Comparison of ENCODE assay signal across 17 cellular contexts in the genomic region with DNA sequence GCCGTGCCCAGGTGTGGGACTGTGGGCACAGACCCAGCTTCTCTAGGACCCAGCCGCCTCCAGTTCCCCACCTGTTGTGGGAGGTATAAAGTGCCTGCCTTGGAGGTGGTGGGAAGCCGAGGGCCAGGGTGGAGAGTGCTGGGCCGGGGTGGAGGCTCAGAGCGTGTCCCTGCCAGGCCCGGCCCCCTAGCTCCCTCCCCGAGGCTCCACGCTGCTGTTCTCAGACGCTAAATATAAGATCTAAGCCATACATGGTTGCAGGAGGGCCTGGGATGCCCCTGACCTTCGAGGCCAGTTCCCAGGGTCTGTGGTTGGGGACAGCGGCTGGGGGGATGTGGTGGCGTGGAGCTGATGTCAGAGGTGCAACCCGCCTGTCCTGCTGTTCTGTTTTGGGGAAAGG. TPM values are rescaled to one million over a fixed set of nuclear protein-coding genes. Genes with fewer than 3 reads are reported as not detected.
A peak's percentile ranks its signal among the peaks of the same experiment; 100 is the strongest.
DNase-seq lines count a peak whose midpoint lies in the region; ATAC-seq and TF ChIP-seq lines count a peak whose summit lies in the region.
"Had no signal": no experiment of that assay in that cellular context is flagged by ENCODE, and none has a peak within 500 bp of the region (broad histone marks: within the 10 kb centered on the region; RNA-seq: fewer than 3 reads in every experiment).

No MANE protein-coding gene starts in this region.

- DNase-seq in breast epithelium (ENCODE audit: low spot score in 2 of 2) (no peak), mammary epithelial cell (no peak), left ventricle myocardium superior (no peak), tibial artery (peak in 1 of 2 donors; percentile 87)
- no peak for DNase-seq in activated CD8-positive, alpha-beta memory T cell treated with anti-CD3 and anti-CD28 coated beads for 24 hours
- DNase-seq in stimulated activated CD4-positive, alpha-beta T cell treated with anti-CD3 and anti-CD28 coated beads, Interleukin-12 subunit alpha, Interleukin-12 subunit beta, amount 100 ng/mL, for 4 hours, result no peak
- DNase-seq: activated CD4-positive, CD25-positive, alpha-beta regulatory T cell treated with anti-CD3 and anti-CD28 coated beads, Interleukin-2, amount 50 U/mL, for 72 hours; kidney glomerular epithelial cell; MG63; NCI-H2029; NCI-H524; SHP77; upper lobe of right lung had no signal

- no peaks in the 10 kb centered on the region for H3K9me3 Mint-ChIP-seq in activated T-helper 17 cell treated with anti-CD3 and anti-CD28 coated beads, Interleukin-2, amount 50 U/mL, for 72 hours
- H3K9me3 Mint-ChIP-seq: neural crest cell; stimulated activated memory B cell treated with anti-CD40 and anti-IgM and Interleukin-4, amounts not matched to agents 10 μg/mL and 1 μg/mL and 100 μg/mL, for 72 hours had no signal

- no peak overlapping the region for H2AFZ ChIP-seq in mammary epithelial cell (ENCODE audit: low read depth, low read length)

- CTCF ChIA-PET in mammary epithelial cell (lab: Charles Lee; ENCODE audit: low non-redundant PET), result no interaction called here

- no peaks in the 10 kb centered on the region for H3K27me3 Mint-ChIP-seq in activated T-helper 17 cell treated with anti-CD3 and anti-CD28 coated beads, Interleukin-2, amount 50 U/mL, for 72 hours
- H3K27me3 Mint-ChIP-seq: stimulated activated memory B cell treated with anti-CD40 and anti-IgM and Interleukin-4, amounts not matched to agents 10 μg/mL and 1 μg/mL and 100 μg/mL, for 72 hours had no signal

- no peak for TF ChIP-seq POLR2A in breast epithelium (IDR thresholded peaks at IDR 0.05)

- in situ Hi-C loops in mammary epithelial cell (cut with MboI; ENCODE audit: low sequenced_read_pairs in 2 of 2), result no loop called here

- peak overlapping the region in 1 of 2 donors; percentile 61 for H3K27ac ChIP-seq in breast epithelium
- H3K27ac ChIP-seq in mammary epithelial cell (ENCODE audit: insufficient read depth, low read depth, low read length), result no peak overlapping the region
- H3K27ac ChIP-seq in tibial artery, result peak overlapping the region; percentile 88 to 93

- H3K4me1 Mint-ChIP-seq in activated T-helper 17 cell treated with anti-CD3 and anti-CD28 coated beads, Interleukin-2, amount 50 U/mL, for 72 hours, result peaks cover 5% of the 10 kb centered on the region

- peaks cover 12% of the 10 kb centered on the region for H3K36me3 Mint-ChIP-seq in activated T-helper 17 cell treated with anti-CD3 and anti-CD28 coated beads, Interleukin-2, amount 50 U/mL, for 72 hours (ENCODE audit: low read depth)

- dilution Hi-C loops in mammary epithelial cell (cut with HindIII; ENCODE audit: low sequenced_read_pairs), result no loop called here

- H3K79me2 ChIP-seq in mammary epithelial cell (ENCODE audit: insufficient read depth, low read length), result peaks cover 83% of the 10 kb centered on the region

- peaks cover 7% of the 10 kb centered on the region for H4K20me1 ChIP-seq in mammary epithelial cell (ENCODE audit: insufficient read depth, low read length)

- H3K4me3 ChIP-seq in breast epithelium (peak overlapping the region in 2 of 3 donors; percentile 18 to 31), mammary epithelial cell (replicated peaks in 1 of 3; ENCODE audit: insufficient read depth in 1 of 3, low read depth in 2 of 3, low read length in 3 of 3) (no peak overlapping the region), tibial artery (peak overlapping the region; percentile 47 to 51)
- H3K4me3 ChIP-seq: MG63, upper lobe of right lung had no signal

- H3K9ac ChIP-seq in mammary epithelial cell (ENCODE audit: insufficient read depth, low read length), result no peak overlapping the region

- H3K27me3 ChIP-seq in breast epithelium, result no peaks in the 10 kb centered on the region
- H3K27me3 ChIP-seq in mammary epithelial cell (ENCODE audit: insufficient read depth, low read length), result no peaks in the 10 kb centered on the region
- no peaks in the 10 kb centered on the region for H3K27me3 ChIP-seq in tibial artery
- H3K27me3 ChIP-seq: MG63, upper lobe of right lung had no signal

- no TSS peak for BruUV-seq in mammary epithelial cell (replicated peaks; lab: Mats Ljungman, UMichigan)

- WGBS in mammary epithelial cell (ENCODE audit: low coverage, missing lambda C conversion rate), result 81% methylated on average over 4 of the region's 13 CpGs

- no peak overlapping the region for H3K4me3 Mint-ChIP-seq in activated T-helper 17 cell treated with anti-CD3 and anti-CD28 coated beads, Interleukin-2, amount 50 U/mL, for 72 hours
- H3K4me3 Mint-ChIP-seq: neural crest cell; stimulated activated memory B cell treated with anti-CD40 and anti-IgM and Interleukin-4, amounts not matched to agents 10 μg/mL and 1 μg/mL and 100 μg/mL, for 72 hours had no signal

- no peak for TF ChIP-seq CTCF in breast epithelium (IDR thresholded peaks at IDR 0.05)
- no peak for TF ChIP-seq CTCF in mammary epithelial cell (conservative IDR thresholded peaks at IDR 0.05 in 1 of 2, IDR thresholded peaks at IDR 0.05 in 1 of 2; ENCODE audit: extremely low read depth in 1 of 2, insufficient read depth in 1 of 2, low read depth in 1 of 2, low read length in 2 of 2)
- no peak for TF ChIP-seq CTCF in tibial artery (IDR thresholded peaks at IDR 0.05)

- no peak overlapping the region for H3K4me2 ChIP-seq in mammary epithelial cell (ENCODE audit: insufficient read depth, low read depth, low read length)

- ATAC-seq in activated T-helper 17 cell treated with anti-CD3 and anti-CD28 coated beads, Interleukin-2, amount 50 U/mL, for 72 hours (replicated peaks), result no peak
- ATAC-seq in left ventricle myocardium superior (peak; percentile 47), HG03045 (IDR thresholded peaks at IDR 0.05; ENCODE audit: unreplicated experiment) (no peak)
- ATAC-seq: stimulated activated memory B cell treated with anti-CD40 and anti-IgM and Interleukin-4, amounts not matched to agents 10 μg/mL and 1 μg/mL and 100 μg/mL, for 72 hours; upper lobe of right lung had no signal

- H3K9me3 ChIP-seq in breast epithelium (no peaks in the 10 kb centered on the region), mammary epithelial cell (replicated peaks; ENCODE audit: insufficient read depth, low read length) (no peaks in the 10 kb centered on the region), tibial artery (no peaks in the 10 kb centered on the region)
- H3K9me3 ChIP-seq: MG63, upper lobe of right lung had no signal

- H3K4me1 ChIP-seq in breast epithelium, result peaks cover 11 to 15% of the 10 kb centered on the region in 2 donors
- H3K4me1 ChIP-seq in mammary epithelial cell (ENCODE audit: insufficient read depth, low read length), result peaks cover 32% of the 10 kb centered on the region
- H3K4me1 ChIP-seq in tibial artery, result peaks cover 13 to 73% (median 64%) of the 10 kb centered on the region in 4 donors

- peak overlapping the region; percentile 22 for H3K27ac Mint-ChIP-seq in activated T-helper 17 cell treated with anti-CD3 and anti-CD28 coated beads, Interleukin-2, amount 50 U/mL, for 72 hours
- H3K27ac Mint-ChIP-seq: stimulated activated memory B cell treated with anti-CD40 and anti-IgM and Interleukin-4, amounts not matched to agents 10 μg/mL and 1 μg/mL and 100 μg/mL, for 72 hours had no signal

- H3K36me3 ChIP-seq in breast epithelium, result peaks cover 4% of the 10 kb centered on the region
- peaks cover 6% of the 10 kb centered on the region for H3K36me3 ChIP-seq in mammary epithelial cell (ENCODE audit: insufficient read depth, low read length)
- H3K36me3 ChIP-seq in tibial artery, result peaks cover 26 to 52% (median 50%) of the 10 kb centered on the region in 3 donors

- intact Hi-C loops in breast epithelium (cut with DNase I; ENCODE audit: low total_unique reads), result loop anchor here (10.0 kb wide), 1 partner anchor 45 kb away; no protein-coding TSS in a partner anchor
- intact Hi-C loops in mammary epithelial cell (cut with micrococcal nuclease), result no loop called here
- intact Hi-C loops in left ventricle myocardium superior (cut with micrococcal nuclease), result loop anchor here (10.0 kb wide), 1 partner anchor 45 kb away; no protein-coding TSS in a partner anchor
- intact Hi-C loops in tibial artery (cut with DNase I; ENCODE audit: low total_unique reads), result no loop called here

RNA-seq across cellular contexts. Expression of gene INF2, which starts 10.8 kb away (rescaled TPM):
- total RNA-seq in breast epithelium (10 to 100 TPM; 31.0 to 70.9 (median 51.5) TPM), mammary epithelial cell (100 to 1,000 TPM in 1 of 2 donors, 10 to 100 TPM in 1; 65.7 to 125 TPM), left ventricle myocardium superior (30.4 TPM)
- polyA plus RNA-seq in mammary epithelial cell, result 64.5 TPM
- polyA minus RNA-seq in mammary epithelial cell, result 52.1 TPM
- total RNA-seq in activated T-helper 17 cell treated with anti-CD3 and anti-CD28 coated beads, Interleukin-2, amount 50 U/mL, for 72 hours, result 10 to 100 TPM; 61.9 to 87.8 TPM

RNA-seq across cellular contexts. Expression of gene ADSS1, which starts 23.8 kb away (rescaled TPM):
- total RNA-seq in breast epithelium (10 to 100 TPM in 1 of 3 donors, 1 to 10 TPM in 2; 6.9 to 13.0 (median 7.3) TPM), mammary epithelial cell (1 to 10 TPM; 1.5 to 3.8 TPM), left ventricle myocardium superior (226 TPM)
- polyA plus RNA-seq in mammary epithelial cell, result 0.56 TPM
- polyA minus RNA-seq in mammary epithelial cell, result not detected
- total RNA-seq in activated T-helper 17 cell treated with anti-CD3 and anti-CD28 coated beads, Interleukin-2, amount 50 U/mL, for 72 hours, result 1 to 10 TPM in 1 of 2 donors, under 1 TPM in 1; 0.91 to 2.4 TPM

RNA-seq across cellular contexts. Expression of gene SIVA1, which starts 52.7 kb away (rescaled TPM):
- total RNA-seq in breast epithelium (100 to 1,000 TPM; 181 to 225 (median 223) TPM), mammary epithelial cell (10 to 100 TPM; 43.3 to 56.1 TPM), left ventricle myocardium superior (65.1 TPM)
- polyA plus RNA-seq in mammary epithelial cell, result 98.6 TPM
- 12.2 TPM for polyA minus RNA-seq in mammary epithelial cell
- total RNA-seq in activated T-helper 17 cell treated with anti-CD3 and anti-CD28 coated beads, Interleukin-2, amount 50 U/mL, for 72 hours, result 100 to 1,000 TPM in 1 of 2 donors, 10 to 100 TPM in 1; 65.2 to 121 TPM

Comparison
In these comparisons a context has a peak if more than half of its experiments do, and no peak if none do; other contexts are left out.
1. H3K4me3 ChIP-seq: peak in breast epithelium (2 of 3) and tibial artery (2 of 2); none in mammary epithelial cell (0 of 3).
2. intact Hi-C loops: an anchor here in breast epithelium (10.0 kb wide) and left ventricle myocardium superior (10.0 kb wide); none called in mammary epithelial cell and tibial artery.
3. RNA of gene ADSS1, which starts 23.8 kb away (total RNA-seq): 226 TPM in left ventricle myocardium superior (single experiment); 6.9 to 13.0 TPM in breast epithelium, 1.5 to 3.8 TPM in mammary epithelial cell and 0.91 to 2.4 TPM in activated T-helper 17 cell treated with anti-CD3 and anti-CD28 coated beads, Interleukin-2, amount 50 U/mL, for 72 hours; every median in the first group is over 10 times any median in the second.